In genomic region chr12:62713190-62713589, GRCh38 we compare ENCODE assay signal across 20 cellular contexts.
"Had no signal": no experiment of that assay in that cellular context is flagged by ENCODE, and none has a peak within 500 bp of the region (broad histone marks: within the 10 kb centered on the region; RNA-seq: fewer than 3 reads in every experiment).

No MANE protein-coding gene starts in this region.

- H3K36me3 ChIP-seq: esophagus muscularis mucosa, lower lobe of right lung, right lobe of liver, thoracic aorta had no signal

- H3K27me3 ChIP-seq: esophagus muscularis mucosa, right lobe of liver had no signal

- DNase-seq: activated B cell treated with CpG ODN at 0.5 μM for 24 hours; activated CD4-positive, alpha-beta T cell treated with anti-CD3 and anti-CD28 coated beads for 48 hours; activated CD8-positive, alpha-beta T cell treated with anti-CD3 and anti-CD28 coated beads for 36 hours; activated naive CD4-positive, alpha-beta T cell treated with anti-CD3 and anti-CD28 coated beads for 36 hours; activated naive CD8-positive, alpha-beta T cell treated with anti-CD3 and anti-CD28 coated beads, Interleukin-2, amount 50 U/mL, for 24 hours; activated T-cell treated with anti-CD3 and anti-CD28 coated beads, Interleukin-2, amount 50 U/mL, for 4 hours; aorta; effector CD8-positive, alpha-beta T cell; lower lobe of right lung; psoas muscle; right lobe of liver; small intestine; stimulated activated CD4-positive, alpha-beta T cell treated with anti-CD3 and anti-CD28 coated beads, Interleukin-15, amount 100 ng/mL, for 24 hours; stimulated activated CD4-positive, alpha-beta T cell treated with anti-CD3 and anti-CD28 coated beads, Interleukin-2, amount 100 ng/mL, for 48 hours; stimulated activated naive CD8-positive, alpha-beta T cell treated with anti-CD3 and anti-CD28 coated beads, Interleukin-15, amount 100 ng/mL, for 72 hours; T-cell had no signal

- H3K4me3 ChIP-seq: esophagus muscularis mucosa, lower lobe of right lung, psoas muscle, right lobe of liver, thoracic aorta had no signal

- H3K4me1 ChIP-seq: psoas muscle, right lobe of liver had no signal

- ATAC-seq: activated CD8-positive, alpha-beta T cell treated with anti-CD3 and anti-CD28 coated beads for 36 hours; activated naive CD8-positive, alpha-beta T cell treated with anti-CD3 and anti-CD28 coated beads, Interleukin-2, amount 50 U/mL, for 24 hours; activated T-cell treated with anti-CD3 and anti-CD28 coated beads, Interleukin-2, amount 50 U/mL, for 4 hours; lower lobe of right lung; psoas muscle; right lobe of liver; SK-N-SH treated with all-trans-retinoic acid at 6 μM for 48 hours; stimulated activated naive CD8-positive, alpha-beta T cell treated with anti-CD3 and anti-CD28 coated beads, Interleukin-15, amount 100 ng/mL, for 72 hours; T-cell had no signal

- FAIRE-seq: endothelial cell of umbilical vein, small intestine had no signal

- H3K9me3 ChIP-seq: esophagus muscularis mucosa, lower lobe of right lung, psoas muscle, right lobe of liver, thoracic aorta had no signal

- H3K27ac ChIP-seq: esophagus muscularis mucosa, lower lobe of right lung, psoas muscle, right lobe of liver, thoracic aorta had no signal
